14 cellular contexts compared by ENCODE assay signal in the genomic region with DNA sequence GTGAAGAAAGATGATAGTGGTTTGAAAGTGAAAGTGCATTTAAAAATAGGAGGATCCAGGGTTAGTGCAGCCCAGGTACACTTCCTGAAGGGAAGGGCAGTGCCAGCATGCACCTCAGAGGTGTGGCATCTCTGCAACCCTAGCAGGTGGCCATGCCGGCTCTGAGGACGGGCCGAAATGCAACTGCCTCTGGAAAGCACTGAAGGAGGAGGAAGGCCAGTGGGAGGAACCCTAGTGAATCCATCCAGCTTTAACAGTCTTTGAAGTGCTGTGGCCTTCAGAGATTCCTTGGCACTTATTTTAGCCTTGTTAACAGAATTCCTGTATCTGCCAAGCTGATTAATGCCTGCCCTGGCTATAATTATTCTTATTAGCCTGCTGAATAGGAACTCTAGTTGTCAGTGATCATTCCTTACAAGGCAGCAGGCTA. TPM values are rescaled to one million over a fixed set of nuclear protein-coding genes. Genes with fewer than 3 reads are reported as not detected.
DNase-seq lines count a peak whose midpoint lies in the region; ATAC-seq and TF ChIP-seq lines count a peak whose summit lies in the region.
"Had no signal": no experiment of that assay in that cellular context is flagged by ENCODE, and none has a peak within 500 bp of the region (broad histone marks: within the 10 kb centered on the region; RNA-seq: fewer than 3 reads in every experiment).

No MANE protein-coding gene starts in this region.

- 45 to 52% methylated on average over 3 of the region's 3 CpGs for WGBS in heart right ventricle, 2 donors
- 2% methylated on average over 3 of the region's 3 CpGs for WGBS in prostate gland

- H3K36me3 Mint-ChIP-seq in CD8-positive, alpha-beta T cell, result no peaks in the 10 kb centered on the region
- no peaks in the 10 kb centered on the region for H3K36me3 Mint-ChIP-seq in endothelial cell (ENCODE audit: low read depth, unreplicated experiment)

- no peak overlapping the region for H3K4me3 ChIP-seq in CD8-positive, alpha-beta T cell (ENCODE audit: low read depth, low read length)
- H3K4me3 ChIP-seq in heart right ventricle (peak overlapping the region in 8 of 10 donors; percentile 9 to 40 (median 26)), prostate gland (no peak overlapping the region)
- H3K4me3 ChIP-seq: upper lobe of left lung had no signal

- H3K9me3 ChIP-seq in CD8-positive, alpha-beta T cell (ENCODE audit: low read length), result no peaks in the 10 kb centered on the region
- H3K9me3 ChIP-seq in heart right ventricle (no peaks in the 10 kb centered on the region), prostate gland (no peaks in the 10 kb centered on the region)
- H3K9me3 ChIP-seq: upper lobe of left lung had no signal

- POLR2A ChIA-PET in CD8-positive, alpha-beta T cell (lab: Charles Lee), result interaction anchor here (0.8 to 1.5 kb wide), 3 partner anchors 10 to 35 kb away, joined by 3 read pairs; no protein-coding TSS in a partner anchor

- H3K4me3 Mint-ChIP-seq in CD8-positive, alpha-beta T cell, result peak overlapping the region; percentile 63
- H3K4me3 Mint-ChIP-seq in endothelial cell (ENCODE audit: unreplicated experiment), result no peak overlapping the region

- peaks cover 2% of the 10 kb centered on the region for H3K27me3 Mint-ChIP-seq in CD8-positive, alpha-beta T cell (ENCODE audit: low read depth)
- H3K27me3 Mint-ChIP-seq in endothelial cell (ENCODE audit: unreplicated experiment), result no peaks in the 10 kb centered on the region

- H3K27ac ChIP-seq in CD8-positive, alpha-beta T cell (ENCODE audit: low read depth, low read length), result no peak overlapping the region
- peak overlapping the region; percentile 38 for H3K27ac ChIP-seq in VCaP
- H3K27ac ChIP-seq in heart right ventricle, result peak overlapping the region; percentile 26 to 97 (median 80)
- peak overlapping the region; percentile 13 to 25 for H3K27ac ChIP-seq in prostate gland
- H3K27ac ChIP-seq: C4-2B, upper lobe of left lung had no signal

- no peaks in the 10 kb centered on the region for H3K36me3 ChIP-seq in CD8-positive, alpha-beta T cell (ENCODE audit: insufficient read depth, low read length)
- no peaks in the 10 kb centered on the region for H3K36me3 ChIP-seq in heart right ventricle
- no peaks in the 10 kb centered on the region for H3K36me3 ChIP-seq in prostate gland
- H3K36me3 ChIP-seq: upper lobe of left lung had no signal

- no peaks in the 10 kb centered on the region for H3K9me3 Mint-ChIP-seq in CD8-positive, alpha-beta T cell
- H3K9me3 Mint-ChIP-seq in endothelial cell (ENCODE audit: unreplicated experiment), result no peaks in the 10 kb centered on the region

- no peak overlapping the region for H3K27ac Mint-ChIP-seq in CD8-positive, alpha-beta T cell
- no peak overlapping the region for H3K27ac Mint-ChIP-seq in endothelial cell (ENCODE audit: unreplicated experiment)

- TF ChIP-seq CTCF in CD8-positive, alpha-beta T cell (IDR thresholded peaks at IDR 0.05), result no peak
- TF ChIP-seq CTCF in VCaP (conservative IDR thresholded peaks at IDR 0.05) (no peak), heart right ventricle (IDR thresholded peaks at IDR 0.05) (no peak), prostate gland (IDR thresholded peaks at IDR 0.05) (no peak), endothelial cell (IDR thresholded peaks at IDR 0.05; ENCODE audit: unreplicated experiment) (no peak)

- CTCF ChIA-PET in CD8-positive, alpha-beta T cell (lab: Charles Lee), result interaction anchor here (1.2 kb wide), 1 partner anchor 178 kb away, joined by 3 read pairs; no protein-coding TSS in a partner anchor

- peaks cover 8% of the 10 kb centered on the region for H3K4me1 Mint-ChIP-seq in CD8-positive, alpha-beta T cell (ENCODE audit: low read depth)
- no peaks in the 10 kb centered on the region for H3K4me1 Mint-ChIP-seq in endothelial cell (ENCODE audit: unreplicated experiment)

- no peak for TF ChIP-seq POLR2A in prostate gland (IDR thresholded peaks at IDR 0.05)

- ATAC-seq in CD8-positive, alpha-beta T cell, result peak; percentile 41
- peak; percentile 34 to 76 (median 60) for ATAC-seq in heart right ventricle
- no peak for ATAC-seq in HG02870 (IDR thresholded peaks at IDR 0.05; ENCODE audit: unreplicated experiment)
- no peak for ATAC-seq in GM18517 (IDR thresholded peaks at IDR 0.05; ENCODE audit: unreplicated experiment)

- peak in 1 of 7 experiments; percentile 36 for DNase-seq in CD8-positive, alpha-beta T cell
- DNase-seq in heart right ventricle (peak in 1 of 2 donors; percentile 41), prostate gland (ENCODE audit: low spot score) (peak; percentile 22), endothelial cell (ENCODE audit: low spot score) (no peak), NOMO-1 (lab: John Stamatoyannopoulos, UW; ENCODE audit: unreplicated experiment in 2 of 2) (no peak)
- DNase-seq: activated CD8-positive, alpha-beta memory T cell treated with anti-CD3 and anti-CD28 coated beads for 24 hours; aorta; NCI-H146; T-helper 1 cell had no signal

- intact Hi-C loops in CD8-positive, alpha-beta T cell (cut with DNase I, micrococcal nuclease), result no loop called here
- intact Hi-C loops in heart right ventricle (cut with DNase I) (loop anchor here in 4 of 10 donors (1.0 to 10.0 kb wide), 3 partner anchors 68 to 140 kb away; no protein-coding TSS in a partner anchor), prostate gland (cut with DNase I) (loop anchor here (10.0 kb wide), 1 partner anchor 70 kb away; no protein-coding TSS in a partner anchor)

- no peaks in the 10 kb centered on the region for H3K27me3 ChIP-seq in CD8-positive, alpha-beta T cell (ENCODE audit: insufficient read depth, low read length)
- H3K27me3 ChIP-seq in heart right ventricle (peaks cover 0 to 23% (median 0%) of the 10 kb centered on the region in 7 donors), prostate gland (replicated peaks; ENCODE audit: insufficient read depth) (no peaks in the 10 kb centered on the region)

- peaks cover 4% of the 10 kb centered on the region for H3K4me1 ChIP-seq in CD8-positive, alpha-beta T cell (ENCODE audit: insufficient read depth, low read length)
- H3K4me1 ChIP-seq in heart right ventricle, result peaks cover 11 to 95% (median 53%) of the 10 kb centered on the region in 9 donors
- peaks cover 3% of the 10 kb centered on the region for H3K4me1 ChIP-seq in prostate gland (replicated peaks)

RNA-seq across cellular contexts. Expression of gene PTGFRN, which starts 5.5 kb away (rescaled TPM):
- under 1 TPM; 0.08 to 0.41 TPM for total RNA-seq in CD8-positive, alpha-beta T cell
- 100 to 1,000 TPM in 8 of 10 donors, 10 to 100 TPM in 2; 76.8 to 318 (median 178) TPM for total RNA-seq in heart right ventricle
- polyA plus RNA-seq in heart right ventricle, result 10 to 100 TPM; 21.2 to 84.4 TPM
- total RNA-seq in prostate gland, result 10 to 100 TPM; 37.1 to 70.7 TPM
- 23.7 TPM for total RNA-seq in endothelial cell (ENCODE audit: unreplicated experiment)

Comparison
In these comparisons a context has a peak if more than half of its experiments do, and no peak if none do; other contexts are left out.
1. ATAC-seq: peak in CD8-positive, alpha-beta T cell (single experiment) and heart right ventricle (8 of 8); none in HG02870 (single experiment) and GM18517 (single experiment).
2. H3K4me3 ChIP-seq: peak in heart right ventricle (8 of 10); none in CD8-positive, alpha-beta T cell (single experiment) and prostate gland (0 of 2).
3. RNA of gene PTGFRN, which starts 5.5 kb away (total RNA-seq): 76.8 to 318 TPM in heart right ventricle, 37.1 to 70.7 TPM in prostate gland and 23.7 TPM in endothelial cell (single experiment); 0.08 to 0.41 TPM in CD8-positive, alpha-beta T cell; every median in the first group is over 10 times any median in the second.